In the genomic region with DNA sequence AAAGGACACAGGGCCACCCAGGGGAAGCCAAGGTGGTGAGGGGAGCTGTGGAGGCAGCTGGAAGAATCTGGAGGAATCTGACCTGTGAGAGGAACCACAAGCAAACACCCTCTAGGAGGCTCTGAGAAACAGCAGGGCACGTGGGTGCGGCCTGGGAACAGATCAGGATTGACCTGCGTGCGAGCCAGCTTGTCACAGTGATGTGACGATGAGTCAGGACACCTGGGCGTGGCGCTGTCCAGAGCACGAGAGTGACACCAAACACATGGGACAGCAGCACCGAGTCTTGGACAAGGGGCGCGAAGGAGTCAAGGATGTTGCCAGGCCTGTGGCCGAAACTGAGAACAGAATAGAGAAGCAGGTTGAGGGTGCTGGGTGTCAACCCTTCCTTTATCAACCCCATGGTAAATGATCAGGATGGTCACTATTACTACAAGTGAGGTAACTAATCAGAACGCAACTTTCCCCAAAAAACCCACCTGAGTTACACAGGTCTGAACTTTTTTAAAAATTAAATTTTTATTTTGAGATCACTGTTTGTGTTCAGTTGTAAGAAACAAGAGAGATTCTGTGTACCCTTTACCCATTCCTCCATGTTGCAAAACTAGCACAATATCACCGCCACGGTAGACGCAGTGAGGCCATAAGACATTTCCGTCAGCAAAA, we compare ENCODE assay signal across 2 cellular contexts.
TF ChIP-seq lines count a peak whose summit lies in the region.

No MANE protein-coding gene starts in this region.

TF ChIP-seq in SK-N-SH, 30 proteins besides CTCF, POLR2A, EP300 and RAD21 (continued from another document):
- TF ChIP-seq RXRA (IDR thresholded peaks at IDR 0.05; ENCODE audit: borderline replicate concordance, low read depth) (no peak), FOXJ3 (CRISPR knock-in tag; IDR thresholded peaks at IDR 0.05) (no peak), TCF12 (IDR thresholded peaks at IDR 0.05) (no peak), FOXM1 (IDR thresholded peaks at IDR 0.05; ENCODE audit: low read depth) (no peak), POLR2AphosphoS5 (IDR thresholded peaks at IDR 0.05; ENCODE audit: low read depth, low read length) (no peak), YY1 (IDR thresholded peaks at IDR 0.05; ENCODE audit: low read depth) (no peak), RFX5 (IDR thresholded peaks at IDR 0.05; ENCODE audit: low read length) (no peak), EZH2phosphoT487 (IDR thresholded peaks at IDR 0.05; ENCODE audit: borderline replicate concordance, low read depth) (no peak), SMC3 (IDR thresholded peaks at IDR 0.05; ENCODE audit: low read depth, low read length) (no peak), MEF2A (IDR thresholded peaks at IDR 0.05; ENCODE audit: borderline replicate concordance, low read depth) (no peak), SIN3A (IDR thresholded peaks at IDR 0.05; ENCODE audit: borderline replicate concordance, low read depth, low read length) (no peak), CHD2 (IDR thresholded peaks at IDR 0.05; ENCODE audit: low read length, partially characterized antibody) (no peak), TEAD4 (IDR thresholded peaks at IDR 0.05; ENCODE audit: borderline replicate concordance, insufficient read depth) (no peak), NRF1 (IDR thresholded peaks at IDR 0.05; ENCODE audit: low read depth, low read length) (no peak), MXI1 (IDR thresholded peaks at IDR 0.05; ENCODE audit: low read depth, low read length) (no peak)
- TF ChIP-seq, protein P1, sequence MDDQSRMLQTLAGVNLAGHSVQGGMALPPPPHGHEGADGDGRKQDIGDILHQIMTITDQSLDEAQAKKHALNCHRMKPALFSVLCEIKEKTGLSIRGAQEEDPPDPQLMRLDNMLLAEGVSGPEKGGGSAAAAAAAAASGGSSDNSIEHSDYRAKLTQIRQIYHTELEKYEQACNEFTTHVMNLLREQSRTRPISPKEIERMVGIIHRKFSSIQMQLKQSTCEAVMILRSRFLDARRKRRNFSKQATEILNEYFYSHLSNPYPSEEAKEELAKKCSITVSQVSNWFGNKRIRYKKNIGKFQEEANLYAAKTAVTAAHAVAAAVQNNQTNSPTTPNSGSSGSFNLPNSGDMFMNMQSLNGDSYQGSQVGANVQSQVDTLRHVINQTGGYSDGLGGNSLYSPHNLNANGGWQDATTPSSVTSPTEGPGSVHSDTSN (IDR thresholded peaks at IDR 0.05): no peak
- TF ChIP-seq, protein P2, sequence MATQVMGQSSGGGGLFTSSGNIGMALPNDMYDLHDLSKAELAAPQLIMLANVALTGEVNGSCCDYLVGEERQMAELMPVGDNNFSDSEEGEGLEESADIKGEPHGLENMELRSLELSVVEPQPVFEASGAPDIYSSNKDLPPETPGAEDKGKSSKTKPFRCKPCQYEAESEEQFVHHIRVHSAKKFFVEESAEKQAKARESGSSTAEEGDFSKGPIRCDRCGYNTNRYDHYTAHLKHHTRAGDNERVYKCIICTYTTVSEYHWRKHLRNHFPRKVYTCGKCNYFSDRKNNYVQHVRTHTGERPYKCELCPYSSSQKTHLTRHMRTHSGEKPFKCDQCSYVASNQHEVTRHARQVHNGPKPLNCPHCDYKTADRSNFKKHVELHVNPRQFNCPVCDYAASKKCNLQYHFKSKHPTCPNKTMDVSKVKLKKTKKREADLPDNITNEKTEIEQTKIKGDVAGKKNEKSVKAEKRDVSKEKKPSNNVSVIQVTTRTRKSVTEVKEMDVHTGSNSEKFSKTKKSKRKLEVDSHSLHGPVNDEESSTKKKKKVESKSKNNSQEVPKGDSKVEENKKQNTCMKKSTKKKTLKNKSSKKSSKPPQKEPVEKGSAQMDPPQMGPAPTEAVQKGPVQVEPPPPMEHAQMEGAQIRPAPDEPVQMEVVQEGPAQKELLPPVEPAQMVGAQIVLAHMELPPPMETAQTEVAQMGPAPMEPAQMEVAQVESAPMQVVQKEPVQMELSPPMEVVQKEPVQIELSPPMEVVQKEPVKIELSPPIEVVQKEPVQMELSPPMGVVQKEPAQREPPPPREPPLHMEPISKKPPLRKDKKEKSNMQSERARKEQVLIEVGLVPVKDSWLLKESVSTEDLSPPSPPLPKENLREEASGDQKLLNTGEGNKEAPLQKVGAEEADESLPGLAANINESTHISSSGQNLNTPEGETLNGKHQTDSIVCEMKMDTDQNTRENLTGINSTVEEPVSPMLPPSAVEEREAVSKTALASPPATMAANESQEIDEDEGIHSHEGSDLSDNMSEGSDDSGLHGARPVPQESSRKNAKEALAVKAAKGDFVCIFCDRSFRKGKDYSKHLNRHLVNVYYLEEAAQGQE (IDR thresholded peaks at IDR 0.05; ENCODE audit: low read depth, low read length): no peak
- TF ChIP-seq, protein P3, sequence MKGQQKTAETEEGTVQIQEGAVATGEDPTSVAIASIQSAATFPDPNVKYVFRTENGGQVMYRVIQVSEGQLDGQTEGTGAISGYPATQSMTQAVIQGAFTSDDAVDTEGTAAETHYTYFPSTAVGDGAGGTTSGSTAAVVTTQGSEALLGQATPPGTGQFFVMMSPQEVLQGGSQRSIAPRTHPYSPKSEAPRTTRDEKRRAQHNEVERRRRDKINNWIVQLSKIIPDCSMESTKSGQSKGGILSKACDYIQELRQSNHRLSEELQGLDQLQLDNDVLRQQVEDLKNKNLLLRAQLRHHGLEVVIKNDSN (IDR thresholded peaks at IDR 0.05; ENCODE audit: borderline replicate concordance, low read depth): no peak

TF ChIP-seq in SK-N-SH treated with all-trans-retinoic acid at 6 μM for 48 hours, 23 proteins besides CTCF, POLR2A, EP300 and RAD21:
- TF ChIP-seq, protein P4, sequence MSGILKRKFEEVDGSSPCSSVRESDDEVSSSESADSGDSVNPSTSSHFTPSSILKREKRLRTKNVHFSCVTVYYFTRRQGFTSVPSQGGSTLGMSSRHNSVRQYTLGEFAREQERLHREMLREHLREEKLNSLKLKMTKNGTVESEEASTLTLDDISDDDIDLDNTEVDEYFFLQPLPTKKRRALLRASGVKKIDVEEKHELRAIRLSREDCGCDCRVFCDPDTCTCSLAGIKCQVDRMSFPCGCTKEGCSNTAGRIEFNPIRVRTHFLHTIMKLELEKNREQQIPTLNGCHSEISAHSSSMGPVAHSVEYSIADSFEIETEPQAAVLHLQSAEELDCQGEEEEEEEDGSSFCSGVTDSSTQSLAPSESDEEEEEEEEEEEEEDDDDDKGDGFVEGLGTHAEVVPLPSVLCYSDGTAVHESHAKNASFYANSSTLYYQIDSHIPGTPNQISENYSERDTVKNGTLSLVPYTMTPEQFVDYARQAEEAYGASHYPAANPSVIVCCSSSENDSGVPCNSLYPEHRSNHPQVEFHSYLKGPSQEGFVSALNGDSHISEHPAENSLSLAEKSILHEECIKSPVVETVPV (CRISPR knock-in tag; IDR thresholded peaks at IDR 0.05): no peak
- TF ChIP-seq TOX (CRISPR knock-in tag; IDR thresholded peaks at IDR 0.05; ENCODE audit: borderline replicate concordance) (no peak), ESRRG (CRISPR knock-in tag; IDR thresholded peaks at IDR 0.05) (no peak), ZFP3 (CRISPR knock-in tag; IDR thresholded peaks at IDR 0.05) (no peak)
